Comparison of ENCODE assay signal across 27 cellular contexts in the genomic region with DNA sequence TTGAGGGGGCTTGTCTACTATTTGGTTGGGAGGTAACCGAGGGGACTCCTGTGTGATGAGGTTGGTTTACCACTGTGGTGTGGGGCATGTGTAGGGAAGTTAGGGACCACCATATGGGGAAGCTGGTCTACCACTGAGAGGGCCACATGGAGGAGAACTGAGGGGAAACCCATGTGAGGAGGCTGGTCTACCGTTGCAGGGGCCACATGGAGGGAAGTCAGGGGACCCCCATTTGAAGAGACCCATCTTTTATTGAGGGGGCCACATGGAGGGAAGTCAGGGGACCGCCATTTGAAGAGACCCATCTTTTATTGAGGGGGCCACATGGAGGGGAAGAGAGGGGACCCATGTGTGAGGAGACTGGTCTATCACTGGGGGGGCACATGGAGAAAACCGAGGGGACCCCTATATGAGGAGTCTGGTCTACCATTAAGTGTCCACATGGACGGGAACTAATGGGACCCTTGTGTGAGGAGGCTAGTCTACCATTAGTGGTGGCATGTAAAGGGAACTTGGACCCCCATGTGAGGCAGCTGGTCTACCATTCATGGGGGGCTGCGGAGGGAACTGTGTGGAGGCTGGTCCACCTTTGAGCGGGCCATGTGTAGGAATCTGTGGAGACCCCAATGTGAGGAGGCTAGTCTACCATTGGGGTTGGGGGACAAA.
DNase-seq lines count a peak whose midpoint lies in the region; ATAC-seq and TF ChIP-seq lines count a peak whose summit lies in the region.
"Had no signal": no experiment of that assay in that cellular context is flagged by ENCODE, and none has a peak within 500 bp of the region (broad histone marks: within the 10 kb centered on the region; RNA-seq: fewer than 3 reads in every experiment).

No MANE protein-coding gene starts in this region.

- no peaks in the 10 kb centered on the region for H3K4me1 Mint-ChIP-seq in neural progenitor cell
- no peaks in the 10 kb centered on the region for H3K4me1 Mint-ChIP-seq in type B pancreatic cell (ENCODE audit: unreplicated experiment)
- H3K4me1 Mint-ChIP-seq: T-helper 17 cell had no signal

- intact Hi-C loops in cardiac septum (cut with DNase I): no loop called here
- intact Hi-C loops in Right ventricle myocardium superior (cut with DNase I): no loop called here

- no peaks in the 10 kb centered on the region for H3K79me2 ChIP-seq in neural progenitor cell (ENCODE audit: low read depth)

- peaks cover 42% of the 10 kb centered on the region for H3K9me3 Mint-ChIP-seq in neural progenitor cell
- peaks cover 34% of the 10 kb centered on the region for H3K9me3 Mint-ChIP-seq in type B pancreatic cell

- no peaks in the 10 kb centered on the region for H4K20me1 ChIP-seq in neural progenitor cell (ENCODE audit: low read depth)

- peak; percentile 14 for DNase-seq in cardiac septum (ENCODE audit: low spot score)
- DNase-seq in Right ventricle myocardium superior: no peak
- peak; percentile 20 for DNase-seq in activated CD8-positive, alpha-beta memory T cell treated with anti-CD3 and anti-CD28 coated beads, Interleukin-2, amount 50 U/mL, for 48 hours
- no peak for DNase-seq in neural progenitor cell (ENCODE audit: low spot score)
- DNase-seq in type B pancreatic cell (ENCODE audit: extremely low spot score, unreplicated experiment): peak; percentile 15
- DNase-seq in HUDEP-2 (lab: John Stamatoyannopoulos, UW; ENCODE audit: unreplicated experiment in 76 of 76): no peak
- no peak for DNase-seq in MG63
- DNase-seq: activated CD4-positive, alpha-beta T cell treated with anti-CD3 and anti-CD28 coated beads for 4 hours; C1 segment of cervical spinal cord; Calu3; glutamatergic neuron; kidney glomerular epithelial cell; mammary epithelial cell; NCI-H1092; NCI-H187; NCI-H2171 treated with DMSO at 0.1 percent for 48 hours; NCI-H526 treated with DMSO at 0.1 percent for 48 hours; occipital lobe; stimulated activated CD4-positive, alpha-beta T cell treated with anti-CD3 and anti-CD28 coated beads, Interleukin-4, amount 100 ng/mL, for 4 hours; stimulated activated naive CD4-positive, alpha-beta T cell treated with Interleukin-2 at 50 U/mL for 16 hours; T-helper 17 cell had no signal

- no peaks in the 10 kb centered on the region for H3K9me3 ChIP-seq in neural progenitor cell (ENCODE audit: low read depth)
- no peaks in the 10 kb centered on the region for H3K9me3 ChIP-seq in MG63
- H3K9me3 ChIP-seq: HAP-1, SK-N-SH, tibial artery had no signal

- H3K27me3 ChIP-seq in neural progenitor cell (no peaks in the 10 kb centered on the region), MG63 (no peaks in the 10 kb centered on the region)
- H3K27me3 ChIP-seq: tibial artery had no signal

- H3K4me3 Mint-ChIP-seq in neural progenitor cell: no peak overlapping the region
- no peak overlapping the region for H3K4me3 Mint-ChIP-seq in type B pancreatic cell
- H3K4me3 Mint-ChIP-seq: T-helper 17 cell had no signal

- TF ChIP-seq CTCF in neural progenitor cell (IDR thresholded peaks at IDR 0.05): no peak
- no peak for TF ChIP-seq CTCF in type B pancreatic cell (conservative IDR thresholded peaks at IDR 0.05)

- peak overlapping the region; percentile 51 for H3K27ac Mint-ChIP-seq in neural progenitor cell
- no peak overlapping the region for H3K27ac Mint-ChIP-seq in type B pancreatic cell
- H3K27ac Mint-ChIP-seq: T-helper 17 cell had no signal

- H2AFZ ChIP-seq in neural progenitor cell (replicated peaks): no peak overlapping the region

- no peaks in the 10 kb centered on the region for H3F3A ChIP-seq in neural progenitor cell (ENCODE audit: low read depth)

- H3K36me3 ChIP-seq in neural progenitor cell (no peaks in the 10 kb centered on the region), MG63 (no peaks in the 10 kb centered on the region)
- H3K36me3 ChIP-seq: HAP-1, tibial artery had no signal

- no peak overlapping the region for H3K4me2 ChIP-seq in neural progenitor cell
- H3K4me2 ChIP-seq: SK-N-SH had no signal

- no peaks in the 10 kb centered on the region for H3K4me1 ChIP-seq in neural progenitor cell
- H3K4me1 ChIP-seq: HAP-1, tibial artery had no signal

- H3K36me3 Mint-ChIP-seq in neural progenitor cell: no peaks in the 10 kb centered on the region
- H3K36me3 Mint-ChIP-seq in type B pancreatic cell: no peaks in the 10 kb centered on the region

- no peak for ATAC-seq in Right ventricle myocardium superior (ENCODE audit: poor library complexity)
- no peak for ATAC-seq in HG02840 (IDR thresholded peaks at IDR 0.05; ENCODE audit: low FRiP score, unreplicated experiment)
- ATAC-seq: GM12878, T-helper 17 cell had no signal

- H3K9ac ChIP-seq in neural progenitor cell: no peak overlapping the region
- H3K9ac ChIP-seq: SK-N-SH had no signal

- no peak overlapping the region for H3K4me3 ChIP-seq in neural progenitor cell
- H3K4me3 ChIP-seq in MG63: no peak overlapping the region
- H3K4me3 ChIP-seq: GM12878, HAP-1, tibial artery had no signal

- H3K27ac ChIP-seq in neural progenitor cell: no peak overlapping the region
- H3K27ac ChIP-seq: RWPE1, tibial artery had no signal

- peaks cover 26% of the 10 kb centered on the region for H3K27me3 Mint-ChIP-seq in neural progenitor cell (ENCODE audit: insufficient read depth, low read depth)
- H3K27me3 Mint-ChIP-seq in type B pancreatic cell: peaks cover 31% of the 10 kb centered on the region
- H3K27me3 Mint-ChIP-seq: T-helper 17 cell had no signal

Comparison
In these comparisons a context has a peak if more than half of its experiments do, and no peak if none do; other contexts are left out.
1. DNase-seq: peak in cardiac septum (single experiment), activated CD8-positive, alpha-beta memory T cell treated with anti-CD3 and anti-CD28 coated beads, Interleukin-2, amount 50 U/mL, for 48 hours (single experiment) and type B pancreatic cell (single experiment); none in Right ventricle myocardium superior (single experiment), neural progenitor cell (single experiment), HUDEP-2 (0 of 76) and MG63 (single experiment).